27 cellular contexts compared by ENCODE assay signal in genomic region chr2:182862003-182862402, GRCh38. TPM values are rescaled to one million over a fixed set of nuclear protein-coding genes. Genes with fewer than 3 reads are reported as not detected.
DNase-seq lines count a peak whose midpoint lies in the region; ATAC-seq and TF ChIP-seq lines count a peak whose summit lies in the region.
"Had no signal": no experiment of that assay in that cellular context is flagged by ENCODE, and none has a peak within 500 bp of the region (broad histone marks: within the 10 kb centered on the region; RNA-seq: fewer than 3 reads in every experiment).

No MANE protein-coding gene starts in this region.

- H3K4me1 ChIP-seq in right cardiac atrium (ENCODE audit: control insufficient read depth, insufficient read depth, low read length) (no peaks in the 10 kb centered on the region), esophagus muscularis mucosa (peaks cover 5 to 61% (median 40%) of the 10 kb centered on the region in 4 donors)
- H3K4me1 ChIP-seq: colonic mucosa had no signal

- peak in 1 of 2 donors; percentile 57 for ATAC-seq in right cardiac atrium
- no peak for ATAC-seq in Right ventricle myocardium inferior
- ATAC-seq in stimulated activated memory B cell treated with anti-CD40 and anti-IgM and Interleukin-4, amounts not matched to agents 10 μg/mL and 1 μg/mL and 100 μg/mL, for 72 hours, result no peak
- ATAC-seq: activated CD8-positive, alpha-beta memory T cell treated with anti-CD3 and anti-CD28 coated beads, Interleukin-2, amount 10 ng/mL, durations not matched to agents 7 days and 5 days; K562 had no signal

- TF ChIP-seq EP300 in esophagus muscularis mucosa (IDR thresholded peaks at IDR 0.05), result no peak

- in situ Hi-C loops in GM13977 (cut with MboI; ENCODE audit: low pct_unique_long_range_greater_than_20kb, low sequenced_read_pairs, unreplicated experiment), result no loop called here

- DNase-seq in right cardiac atrium (peak in 2 of 3 donors; percentile 33 to 61), Right ventricle myocardium inferior (ENCODE audit: missing footprints) (no peak), esophagus muscularis mucosa (ENCODE audit: extremely low spot score) (no peak), osteocyte (ENCODE audit: extremely low spot score, unreplicated experiment) (no peak), GM13977 (ENCODE audit: low spot score) (no peak), NCI-H2227 treated with DMSO at 0.1 percent for 48 hours (lab: John Stamatoyannopoulos, UW) (no peak), activated T-cell treated with anti-CD3 and anti-CD28 coated beads for 4 hours (no peak)
- DNase-seq: ACHN; activated CD4-positive, alpha-beta T cell treated with anti-CD3 and anti-CD28 coated beads, Interleukin-2, amount 10 ng/mL, durations not matched to agents 24 days and 14 days; activated CD8-positive, alpha-beta memory T cell treated with anti-CD3 and anti-CD28 coated beads, Interleukin-2, amount 10 ng/mL, durations not matched to agents 7 days and 5 days; C1 segment of cervical spinal cord; colonic mucosa; EL; midbrain; NCI-H1436; NCI-H510A; Peyer's patch; SK-N-SH; spleen; stimulated activated CD4-positive, alpha-beta T cell treated with anti-CD3 and anti-CD28 coated beads, Interleukin-4, amount 100 ng/mL, for 1 hour; T-helper 2 cell; upper lobe of left lung had no signal

- no peak overlapping the region for H3K4me3 Mint-ChIP-seq in osteocyte (ENCODE audit: unreplicated experiment)
- no peak overlapping the region for H3K4me3 Mint-ChIP-seq in stimulated activated memory B cell treated with anti-CD40 and anti-IgM and Interleukin-4, amounts not matched to agents 10 μg/mL and 1 μg/mL and 100 μg/mL, for 72 hours
- H3K4me3 Mint-ChIP-seq: activated CD4-positive, alpha-beta T cell treated with anti-CD3 and anti-CD28 coated beads, Interleukin-2, amount 10 ng/mL, durations not matched to agents 24 days and 14 days; activated CD8-positive, alpha-beta memory T cell treated with anti-CD3 and anti-CD28 coated beads, Interleukin-2, amount 10 ng/mL, durations not matched to agents 7 days and 5 days; activated naive CD8-positive, alpha-beta T cell; stimulated activated naive CD8-positive, alpha-beta T cell treated with anti-CD3 and anti-CD28 coated beads, Interleukin-15, Interleukin-2, amounts not matched to agents 100 ng/mL and 50 ng/mL, for 24 hours had no signal

- peaks cover 39% of the 10 kb centered on the region for H3K4me1 Mint-ChIP-seq in osteocyte (ENCODE audit: unreplicated experiment)
- peaks cover 14% of the 10 kb centered on the region for H3K4me1 Mint-ChIP-seq in stimulated activated memory B cell treated with anti-CD40 and anti-IgM and Interleukin-4, amounts not matched to agents 10 μg/mL and 1 μg/mL and 100 μg/mL, for 72 hours

- peak overlapping the region; percentile 2 for H3K27ac Mint-ChIP-seq in osteocyte (ENCODE audit: unreplicated experiment)
- no peak overlapping the region for H3K27ac Mint-ChIP-seq in stimulated activated memory B cell treated with anti-CD40 and anti-IgM and Interleukin-4, amounts not matched to agents 10 μg/mL and 1 μg/mL and 100 μg/mL, for 72 hours
- H3K27ac Mint-ChIP-seq: activated CD4-positive, alpha-beta T cell treated with anti-CD3 and anti-CD28 coated beads, Interleukin-2, amount 10 ng/mL, durations not matched to agents 24 days and 14 days; activated CD8-positive, alpha-beta memory T cell treated with anti-CD3 and anti-CD28 coated beads, Interleukin-2, amount 10 ng/mL, durations not matched to agents 7 days and 5 days; activated naive CD8-positive, alpha-beta T cell; stimulated activated naive CD8-positive, alpha-beta T cell treated with anti-CD3 and anti-CD28 coated beads, Interleukin-15, Interleukin-2, amounts not matched to agents 100 ng/mL and 50 ng/mL, for 24 hours had no signal

- H3K9me3 ChIP-seq in right cardiac atrium (ENCODE audit: control insufficient read depth, low read length), result no peaks in the 10 kb centered on the region
- H3K9me3 ChIP-seq in esophagus muscularis mucosa, result no peaks in the 10 kb centered on the region
- H3K9me3 ChIP-seq: colonic mucosa, Peyer's patch, SK-N-SH, spleen, upper lobe of left lung had no signal

- H3K27ac ChIP-seq in right cardiac atrium (ENCODE audit: low read length) (no peak overlapping the region), esophagus muscularis mucosa (replicated peaks in 1 of 4) (peak overlapping the region; percentile 8 to 46 (median 28))
- H3K27ac ChIP-seq: colonic mucosa, Peyer's patch, upper lobe of left lung had no signal

- no peak for TF ChIP-seq CTCF in esophagus muscularis mucosa (IDR thresholded peaks at IDR 0.05)
- TF ChIP-seq CTCF in osteocyte (IDR thresholded peaks at IDR 0.05), result no peak
- no peak for TF ChIP-seq CTCF in GM13977 (IDR thresholded peaks at IDR 0.05; ENCODE audit: extremely low read depth, insufficient read depth, missing control alignments)

- H3K27me3 Mint-ChIP-seq in osteocyte (ENCODE audit: unreplicated experiment), result peaks cover 11% of the 10 kb centered on the region
- peaks cover 36% of the 10 kb centered on the region for H3K27me3 Mint-ChIP-seq in stimulated activated memory B cell treated with anti-CD40 and anti-IgM and Interleukin-4, amounts not matched to agents 10 μg/mL and 1 μg/mL and 100 μg/mL, for 72 hours

- peaks cover 10% of the 10 kb centered on the region for H3K36me3 Mint-ChIP-seq in osteocyte (ENCODE audit: unreplicated experiment)
- H3K36me3 Mint-ChIP-seq in stimulated activated memory B cell treated with anti-CD40 and anti-IgM and Interleukin-4, amounts not matched to agents 10 μg/mL and 1 μg/mL and 100 μg/mL, for 72 hours, result no peaks in the 10 kb centered on the region
- H3K36me3 Mint-ChIP-seq: activated CD8-positive, alpha-beta memory T cell treated with anti-CD3 and anti-CD28 coated beads, Interleukin-2, amount 10 ng/mL, durations not matched to agents 7 days and 5 days; activated naive CD8-positive, alpha-beta T cell had no signal

- no peak overlapping the region for H3K4me3 ChIP-seq in right cardiac atrium (ENCODE audit: low read length)
- no peak overlapping the region for H3K4me3 ChIP-seq in esophagus muscularis mucosa
- H3K4me3 ChIP-seq: colonic mucosa, K562, Peyer's patch, spleen, upper lobe of left lung had no signal

- H3K9me3 Mint-ChIP-seq in osteocyte (ENCODE audit: unreplicated experiment), result peaks cover 5% of the 10 kb centered on the region
- H3K9me3 Mint-ChIP-seq in stimulated activated memory B cell treated with anti-CD40 and anti-IgM and Interleukin-4, amounts not matched to agents 10 μg/mL and 1 μg/mL and 100 μg/mL, for 72 hours, result no peaks in the 10 kb centered on the region
- H3K9me3 Mint-ChIP-seq: activated CD4-positive, alpha-beta T cell treated with anti-CD3 and anti-CD28 coated beads, Interleukin-2, amount 10 ng/mL, durations not matched to agents 24 days and 14 days; nephron; stimulated activated naive CD8-positive, alpha-beta T cell treated with anti-CD3 and anti-CD28 coated beads, Interleukin-15, Interleukin-2, amounts not matched to agents 100 ng/mL and 50 ng/mL, for 24 hours had no signal

- TF ChIP-seq POLR2A in esophagus muscularis mucosa (IDR thresholded peaks at IDR 0.05; ENCODE audit: low read depth), result no peak

- 35% methylated on average over 4 of the region's 4 CpGs for WGBS in right cardiac atrium
- 47% methylated on average over 4 of the region's 4 CpGs for WGBS in esophagus muscularis mucosa

- H3K27me3 ChIP-seq in right cardiac atrium (ENCODE audit: control insufficient read depth, insufficient read depth), result no peaks in the 10 kb centered on the region
- H3K27me3 ChIP-seq in esophagus muscularis mucosa, result no peaks in the 10 kb centered on the region
- H3K27me3 ChIP-seq: colonic mucosa, Peyer's patch had no signal

- intact Hi-C loops in right cardiac atrium (cut with DNase I) (no loop called here), Right ventricle myocardium inferior (cut with DNase I) (no loop called here), esophagus muscularis mucosa (cut with DNase I) (no loop called here)

- H3K36me3 ChIP-seq in esophagus muscularis mucosa, result no peaks in the 10 kb centered on the region
- H3K36me3 ChIP-seq: colonic mucosa, Peyer's patch, spleen, upper lobe of left lung had no signal

RNA-seq across cellular contexts. Expression of gene FRZB, which starts 4.4 kb away (rescaled TPM):
- 1 to 10 TPM; 3.1 to 7.1 (median 5.1) TPM for total RNA-seq in right cardiac atrium
- 2.8 TPM for polyA plus RNA-seq in right cardiac atrium
- total RNA-seq in Right ventricle myocardium inferior, result 1.3 TPM
- total RNA-seq in esophagus muscularis mucosa, result 10 to 100 TPM; 10.1 to 46.9 (median 13.1) TPM
- total RNA-seq in osteocyte, result 46.6 and 47.3 TPM in 2 replicates
- total RNA-seq: activated CD4-positive, alpha-beta T cell treated with anti-CD3 and anti-CD28 coated beads, Interleukin-2, amount 10 ng/mL, durations not matched to agents 24 days and 14 days; activated CD8-positive, alpha-beta memory T cell treated with anti-CD3 and anti-CD28 coated beads, Interleukin-2, amount 10 ng/mL, durations not matched to agents 7 days and 5 days; K562 had no signal

Comparison
In these comparisons a context has a peak if more than half of its experiments do, and no peak if none do; other contexts are left out.
1. DNase-seq: peak in right cardiac atrium (2 of 3); none in Right ventricle myocardium inferior (single experiment), esophagus muscularis mucosa (single experiment), osteocyte (single experiment), GM13977 (single experiment), NCI-H2227 treated with DMSO at 0.1 percent for 48 hours (single experiment) and activated T-cell treated with anti-CD3 and anti-CD28 coated beads for 4 hours (single experiment).